8 cellular contexts compared by ENCODE assay signal in the genomic region with DNA sequence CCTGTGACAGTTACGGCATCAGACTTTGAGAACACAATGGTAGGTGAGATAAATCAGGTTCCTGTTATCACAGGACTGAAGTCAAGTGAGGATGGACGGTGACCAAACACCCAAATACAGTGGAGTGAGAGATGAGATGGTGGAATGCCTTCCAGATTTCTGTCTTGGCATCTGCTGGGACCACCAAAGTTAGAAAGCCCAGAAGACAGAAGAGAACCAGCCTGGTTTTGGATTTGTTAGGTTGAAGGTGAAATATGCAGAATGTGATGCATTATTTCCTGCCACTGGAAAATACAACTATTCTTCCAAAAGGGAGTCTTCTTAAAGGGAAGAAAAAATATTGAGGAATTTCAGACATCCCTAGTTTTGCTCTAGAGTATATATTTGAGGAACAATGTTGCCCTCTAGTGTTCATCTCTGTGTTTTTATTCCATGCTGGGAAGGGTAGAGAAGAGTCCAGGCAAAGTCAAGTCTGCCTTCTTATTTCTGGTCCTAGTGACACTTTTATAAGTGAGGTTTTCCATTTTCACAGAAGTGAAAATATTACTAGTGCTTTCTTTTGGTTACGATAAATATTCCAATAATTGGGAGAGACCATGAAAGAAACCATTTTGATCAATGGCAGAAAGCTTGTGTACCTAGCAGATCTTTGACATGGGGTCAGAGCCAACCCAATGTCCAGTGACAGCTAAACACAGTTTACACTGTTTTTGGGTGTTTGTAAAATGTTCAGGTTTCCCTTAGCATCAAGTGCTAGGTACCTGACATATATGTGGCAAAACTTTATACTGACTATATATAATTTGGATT.
DNase-seq lines count a peak whose midpoint lies in the region; ATAC-seq, FAIRE-seq and TF ChIP-seq lines count a peak whose summit lies in the region.

No MANE protein-coding gene starts in this region.

- 37 to 42% methylated on average over 3 of the region's 3 CpGs for WGBS in pancreas, 2 donors

- no peak for TF ChIP-seq POLR2A in H54 (IDR thresholded peaks at IDR 0.05; ENCODE audit: low read depth, low read length)

- no peaks in the 10 kb centered on the region for H3K36me3 ChIP-seq in pancreas

- no peaks in the 10 kb centered on the region for H3K27me3 ChIP-seq in pancreas

- intact Hi-C loops in pancreas (cut with DNase I): loop anchor here in 1 of 3 donors (10.0 kb wide), 1 partner anchor 279 kb away; no protein-coding TSS in a partner anchor

- no peak overlapping the region for H3K27ac ChIP-seq in pancreas

- no peak overlapping the region for H3K4me3 ChIP-seq in fibroblast of villous mesenchyme (ENCODE audit: low read depth, low read length)
- no peak overlapping the region for H3K4me3 ChIP-seq in pancreas

- peak; percentile 59 for TF ChIP-seq CTCF in fibroblast of villous mesenchyme (IDR thresholded peaks at IDR 0.05; ENCODE audit: insufficient read depth, low read depth, low read length)
- TF ChIP-seq CTCF in pancreas (IDR thresholded peaks at IDR 0.05): peak; percentile 37 to 63 (median 56)

- peak; percentile 82 for FAIRE-seq in H54 (lab: Jason Lieb, UNC)
- peak; percentile 71 for FAIRE-seq in pancreas (lab: Jason Lieb, UNC)

- H3K9me3 ChIP-seq in pancreas: no peaks in the 10 kb centered on the region

- DNase-seq in DMS 273 treated with DMSO at 0.1 percent for 48 hours (lab: John Stamatoyannopoulos, UW) (peak; percentile 60), H54 (ENCODE audit: insufficient read length, low spot score) (no peak), NCI-H1105 treated with DMSO at 0.1 percent for 48 hours (lab: John Stamatoyannopoulos, UW) (peak; percentile 70), SW480 (ENCODE audit: low spot score) (peak; percentile 86), fibroblast of villous mesenchyme (ENCODE audit: low read depth) (peak; percentile 80), pancreas (peak in 1 of 6 donors; percentile 18), nucleus accumbens (lab: John Stamatoyannopoulos, UW) (no peak)
- no peak for DNase-seq in activated naive CD4-positive, alpha-beta T cell (lab: John Stamatoyannopoulos, UW)

- H3K4me1 ChIP-seq in pancreas: peaks cover 13 to 16% (median 16%) of the 10 kb centered on the region in 3 donors

- ATAC-seq in pancreas: peak; percentile 68 to 90 (median 84)

Comparison
In these comparisons a context has a peak if more than half of its experiments do, and no peak if none do; other contexts are left out.
1. DNase-seq: peak in DMS 273 treated with DMSO at 0.1 percent for 48 hours (single experiment), NCI-H1105 treated with DMSO at 0.1 percent for 48 hours (single experiment), SW480 (single experiment) and fibroblast of villous mesenchyme (single experiment); none in H54 (single experiment), activated naive CD4-positive, alpha-beta T cell (0 of 4) and nucleus accumbens (0 of 56).